ENCODE assay signal across 16 cellular contexts in the genomic region with DNA sequence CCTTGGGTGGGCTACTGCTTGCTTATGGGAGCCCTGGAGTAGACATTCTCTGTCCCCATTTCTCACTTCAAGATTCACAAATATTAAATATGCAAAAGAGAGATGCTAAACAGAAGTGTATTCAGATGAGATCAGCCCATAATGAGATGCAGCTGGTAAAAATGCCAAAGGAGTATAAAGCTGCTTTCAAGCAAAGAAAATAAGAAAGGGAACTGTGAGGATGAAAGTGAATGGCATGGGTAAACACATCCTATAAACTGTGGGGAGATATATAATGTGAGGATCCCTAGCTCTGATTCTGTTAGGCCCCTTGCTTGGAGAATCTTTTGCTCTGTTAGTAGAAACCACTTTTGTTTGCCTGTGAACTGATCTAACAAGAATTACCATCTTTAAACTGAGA.
"Had no signal": no experiment of that assay in that cellular context is flagged by ENCODE, and none has a peak within 500 bp of the region (broad histone marks: within the 10 kb centered on the region; RNA-seq: fewer than 3 reads in every experiment).

No MANE protein-coding gene starts in this region.

- H3K9me3 ChIP-seq: right lobe of liver, thoracic aorta had no signal

- H3K4me2 ChIP-seq: hepatocyte, neural progenitor cell had no signal

- H2AFZ ChIP-seq: hepatocyte, neural progenitor cell, parathyroid adenoma had no signal

- H3K4me1 ChIP-seq: esophagus squamous epithelium, neural progenitor cell, parathyroid adenoma, psoas muscle, right lobe of liver had no signal

- H3K79me2 ChIP-seq: hepatocyte, parathyroid adenoma had no signal

- H3K4me3 ChIP-seq: esophagus squamous epithelium, hepatocyte, neural progenitor cell, psoas muscle, right lobe of liver, thoracic aorta had no signal

- H3K27me3 ChIP-seq: esophagus squamous epithelium, hepatocyte, neural progenitor cell, right lobe of liver had no signal

- DNase-seq: cerebellar nuclear complex; esophagus squamous epithelium; foreskin fibroblast; mammary epithelial cell; psoas muscle; retina; right lobe of liver; stimulated activated CD4-positive, alpha-beta T cell treated with anti-CD3 and anti-CD28 coated beads, Interleukin-4, amount 100 ng/mL, for 1 hour; stimulated activated CD8-positive, alpha-beta memory T cell treated with anti-CD3 and anti-CD28 coated beads, Interleukin-4, amount 100 ng/mL, for 48 hours; stimulated activated naive CD8-positive, alpha-beta T cell treated with anti-CD3 and anti-CD28 coated beads, Interleukin-15, Interleukin-2, amounts not matched to agents 100 U/mL and 50 U/mL, for 24 hours had no signal

- H3K36me3 ChIP-seq: esophagus squamous epithelium, neural progenitor cell, right lobe of liver, thoracic aorta had no signal

- H3K27ac ChIP-seq: esophagus squamous epithelium, hepatocyte, neural progenitor cell, parathyroid adenoma, psoas muscle, right lobe of liver, thoracic aorta had no signal

- FAIRE-seq: colon, urothelium cell line had no signal
